33 cellular contexts compared by ENCODE assay signal in the genomic region with DNA sequence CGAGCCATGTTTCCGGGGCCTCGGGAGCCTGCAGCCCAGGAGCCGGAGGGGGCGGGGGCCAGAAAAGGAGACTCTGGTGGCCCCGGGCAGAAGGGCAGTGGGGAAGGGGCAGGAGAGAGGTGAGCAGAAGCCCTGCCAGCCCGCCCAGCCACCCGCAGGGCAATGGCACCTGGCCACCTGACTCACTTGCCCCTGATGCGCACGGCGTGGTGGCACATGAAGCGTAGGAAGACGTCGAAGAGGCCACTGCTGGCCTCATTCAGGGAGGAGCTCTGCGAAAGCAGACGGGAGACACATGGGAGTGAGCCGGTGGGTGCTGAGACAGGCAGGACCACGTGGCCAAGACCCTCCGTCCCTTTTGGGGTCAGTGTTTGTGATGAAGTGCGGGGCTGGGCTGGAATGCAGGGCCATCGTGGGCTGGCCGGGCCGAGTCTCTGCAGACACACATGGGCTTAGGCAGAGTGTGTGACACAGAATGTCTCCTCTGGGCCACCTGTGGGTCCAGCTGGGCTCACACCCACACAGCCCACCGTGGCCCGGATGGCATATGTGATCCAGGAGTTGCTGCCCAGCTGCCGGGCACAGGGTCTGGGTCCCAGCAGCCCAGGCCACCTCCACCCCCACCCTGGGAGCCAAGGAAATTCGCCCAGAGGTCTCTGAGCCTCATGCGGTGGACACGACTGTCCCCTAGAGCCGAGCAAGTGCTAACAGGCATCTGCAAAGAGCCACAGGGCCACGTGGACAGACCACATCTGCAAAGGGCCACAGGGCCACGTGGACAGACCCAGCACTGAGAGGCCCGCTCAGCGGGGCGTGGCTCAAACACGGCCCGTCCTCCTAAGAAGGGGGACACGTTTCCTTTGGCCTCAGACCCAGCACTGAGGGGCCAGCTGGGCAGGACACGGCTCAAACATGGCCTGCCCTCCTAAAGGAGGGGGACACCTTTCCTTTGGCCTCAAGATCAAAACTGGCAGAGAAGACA. TPM values are rescaled to one million over a fixed set of nuclear protein-coding genes. Genes with fewer than 3 reads are reported as not detected.
"Had no signal": no experiment of that assay in that cellular context is flagged by ENCODE, and none has a peak within 500 bp of the region (broad histone marks: within the 10 kb centered on the region; RNA-seq: fewer than 3 reads in every experiment).

No MANE protein-coding gene starts in this region.

- H3K9me3 ChIP-seq: esophagus muscularis mucosa, heart right ventricle, lower lobe of right lung, stomach, thyroid gland had no signal

- H3K27me3 ChIP-seq: breast epithelium, esophagus muscularis mucosa, foreskin keratinocyte, stomach, thyroid gland had no signal

- H3K27me3 Mint-ChIP-seq: activated B cell treated with CpG ODN at 0.5 μM for 24 hours; activated naive CD4-positive, alpha-beta T cell treated with anti-CD3 and anti-CD28 coated beads, Interleukin-2, amount 50 U/mL, for 24 hours; activated naive CD8-positive, alpha-beta T cell treated with anti-CD3 and anti-CD28 coated beads, Interleukin-2, amount 50 U/mL, for 24 hours; central memory CD8-positive, alpha-beta T cell had no signal

- H3K9me3 Mint-ChIP-seq: activated B cell treated with CpG ODN at 0.5 μM for 24 hours; activated CD8-positive, alpha-beta T cell treated with anti-CD3 and anti-CD28 coated beads for 36 hours; activated naive CD4-positive, alpha-beta T cell treated with anti-CD3 and anti-CD28 coated beads, Interleukin-2, amount 50 U/mL, for 24 hours; activated naive CD8-positive, alpha-beta T cell treated with anti-CD3 and anti-CD28 coated beads, Interleukin-2, amount 50 U/mL, for 24 hours; activated T-helper 2 cell treated with anti-CD3 and anti-CD28 coated beads, Interferon-gamma antibody, Interleukin-2, Interleukin-4, amounts not matched to agents 10 μg/mL and 5 μg/mL and 100 μg/mL, durations not matched to agents 14 hours and 24 hours and 36 hours; central memory CD8-positive, alpha-beta T cell; natural killer cell; stimulated activated effector memory CD8-positive, alpha-beta T cell treated with anti-CD3 and anti-CD28 coated beads, Interleukin-12 subunit alpha, Interleukin-12 subunit beta, amount 100 ng/mL, for 72 hours had no signal

- H3K36me3 ChIP-seq: breast epithelium, esophagus muscularis mucosa, heart right ventricle, lower lobe of right lung, stomach, thyroid gland had no signal

- H3K4me1 Mint-ChIP-seq: activated B cell treated with CpG ODN at 0.5 μM for 24 hours had no signal

- H3K4me3 Mint-ChIP-seq: activated B cell treated with CpG ODN at 0.5 μM for 24 hours; activated CD8-positive, alpha-beta T cell treated with anti-CD3 and anti-CD28 coated beads for 36 hours; activated naive CD4-positive, alpha-beta T cell treated with anti-CD3 and anti-CD28 coated beads, Interleukin-2, amount 50 U/mL, for 24 hours; activated naive CD8-positive, alpha-beta T cell treated with anti-CD3 and anti-CD28 coated beads, Interleukin-2, amount 50 U/mL, for 24 hours; central memory CD8-positive, alpha-beta T cell; natural killer cell; stimulated activated effector memory CD8-positive, alpha-beta T cell treated with anti-CD3 and anti-CD28 coated beads, Interleukin-12 subunit alpha, Interleukin-12 subunit beta, amount 100 ng/mL, for 72 hours had no signal

- ATAC-seq: activated CD8-positive, alpha-beta T cell treated with anti-CD3 and anti-CD28 coated beads for 36 hours; activated naive CD8-positive, alpha-beta T cell treated with anti-CD3 and anti-CD28 coated beads, Interleukin-2, amount 50 U/mL, for 24 hours; foreskin keratinocyte; left lobe of liver; natural killer cell; sciatic nerve; stimulated activated effector memory CD8-positive, alpha-beta T cell treated with anti-CD3 and anti-CD28 coated beads, Interleukin-12 subunit alpha, Interleukin-12 subunit beta, amount 100 ng/mL, for 72 hours had no signal

- H3K4me3 ChIP-seq: breast epithelium, esophagus muscularis mucosa, heart right ventricle, lower lobe of right lung, skin epidermis, stomach, thyroid gland had no signal

- H3K27ac ChIP-seq: breast epithelium, esophagus muscularis mucosa, foreskin keratinocyte, heart right ventricle, lower lobe of right lung, skin epidermis, stomach, thyroid gland had no signal

- FAIRE-seq: colon had no signal

- H3K27ac Mint-ChIP-seq: activated B cell treated with CpG ODN at 0.5 μM for 24 hours; activated CD8-positive, alpha-beta T cell treated with anti-CD3 and anti-CD28 coated beads for 36 hours; activated naive CD4-positive, alpha-beta T cell treated with anti-CD3 and anti-CD28 coated beads, Interleukin-2, amount 50 U/mL, for 24 hours; activated naive CD8-positive, alpha-beta T cell treated with anti-CD3 and anti-CD28 coated beads, Interleukin-2, amount 50 U/mL, for 24 hours; activated T-helper 2 cell treated with anti-CD3 and anti-CD28 coated beads, Interferon-gamma antibody, Interleukin-2, Interleukin-4, amounts not matched to agents 10 μg/mL and 5 μg/mL and 100 μg/mL, durations not matched to agents 14 hours and 24 hours and 36 hours; natural killer cell; stimulated activated effector memory CD8-positive, alpha-beta T cell treated with anti-CD3 and anti-CD28 coated beads, Interleukin-12 subunit alpha, Interleukin-12 subunit beta, amount 100 ng/mL, for 72 hours had no signal

- DNase-seq: activated B cell treated with CpG ODN at 0.5 μM for 24 hours; activated CD4-positive, alpha-beta T cell treated with anti-CD3 and anti-CD28 coated beads, Interleukin-2, amount 50 U/mL, for 1 hour; activated CD8-positive, alpha-beta T cell treated with anti-CD3 and anti-CD28 coated beads for 36 hours; activated naive CD8-positive, alpha-beta T cell treated with anti-CD3 and anti-CD28 coated beads, Interleukin-2, amount 50 U/mL, for 24 hours; activated T-cell treated with anti-CD3 and anti-CD28 coated beads, Interleukin-2, amount 50 U/mL, for 48 hours; amygdala; dermis blood vessel endothelial cell; effector CD4-positive, alpha-beta T cell; foreskin keratinocyte; heart right ventricle; lower lobe of right lung; mesendoderm; natural killer cell; stimulated activated CD4-positive, alpha-beta T cell treated with anti-CD3 and anti-CD28 coated beads, Interleukin-12 subunit alpha, Interleukin-12 subunit beta, amount 100 ng/mL, for 4 hours; stimulated activated CD4-positive, alpha-beta T cell treated with anti-CD3 and anti-CD28 coated beads, Interleukin-4, amount 100 ng/mL, for 24 hours; stomach; T-helper 2 cell; thyroid gland had no signal

- H3K4me1 ChIP-seq: breast epithelium, esophagus muscularis mucosa, foreskin keratinocyte, heart right ventricle, lower lobe of right lung, stomach, thyroid gland had no signal

- H3K36me3 Mint-ChIP-seq: activated naive CD4-positive, alpha-beta T cell treated with anti-CD3 and anti-CD28 coated beads, Interleukin-2, amount 50 U/mL, for 24 hours; natural killer cell; stimulated activated effector memory CD8-positive, alpha-beta T cell treated with anti-CD3 and anti-CD28 coated beads, Interleukin-12 subunit alpha, Interleukin-12 subunit beta, amount 100 ng/mL, for 72 hours had no signal

RNA-seq across cellular contexts. Expression of a gene that starts 23.6 kb away (rescaled TPM):
- total RNA-seq: esophagus muscularis mucosa, heart right ventricle, kidney epithelial cell, lower lobe of right lung, natural killer cell, osteocyte, thyroid gland, urinary bladder had no signal
- polyA plus RNA-seq: foreskin keratinocyte, heart right ventricle, urinary bladder had no signal

RNA-seq across cellular contexts. Expression of a gene that starts 46.0 kb away (rescaled TPM):
- total RNA-seq: activated B cell treated with CpG ODN at 0.5 μM for 24 hours; activated CD8-positive, alpha-beta T cell treated with anti-CD3 and anti-CD28 coated beads for 36 hours; activated T-helper 2 cell treated with anti-CD3 and anti-CD28 coated beads, Interferon-gamma antibody, Interleukin-2, Interleukin-4, amounts not matched to agents 10 μg/mL and 5 μg/mL and 100 μg/mL, durations not matched to agents 14 hours and 24 hours and 36 hours; breast epithelium; dermis blood vessel endothelial cell; esophagus muscularis mucosa; foreskin keratinocyte; heart right ventricle; kidney epithelial cell; left lobe of liver; lower lobe of right lung; mononuclear cell; natural killer cell; osteocyte; posterior vena cava; sciatic nerve; stomach; thyroid gland; urinary bladder had no signal
- polyA plus RNA-seq: foreskin keratinocyte, heart right ventricle, stomach, urinary bladder had no signal
